Comparison of ENCODE assay signal across 1 cellular context in the genomic region with DNA sequence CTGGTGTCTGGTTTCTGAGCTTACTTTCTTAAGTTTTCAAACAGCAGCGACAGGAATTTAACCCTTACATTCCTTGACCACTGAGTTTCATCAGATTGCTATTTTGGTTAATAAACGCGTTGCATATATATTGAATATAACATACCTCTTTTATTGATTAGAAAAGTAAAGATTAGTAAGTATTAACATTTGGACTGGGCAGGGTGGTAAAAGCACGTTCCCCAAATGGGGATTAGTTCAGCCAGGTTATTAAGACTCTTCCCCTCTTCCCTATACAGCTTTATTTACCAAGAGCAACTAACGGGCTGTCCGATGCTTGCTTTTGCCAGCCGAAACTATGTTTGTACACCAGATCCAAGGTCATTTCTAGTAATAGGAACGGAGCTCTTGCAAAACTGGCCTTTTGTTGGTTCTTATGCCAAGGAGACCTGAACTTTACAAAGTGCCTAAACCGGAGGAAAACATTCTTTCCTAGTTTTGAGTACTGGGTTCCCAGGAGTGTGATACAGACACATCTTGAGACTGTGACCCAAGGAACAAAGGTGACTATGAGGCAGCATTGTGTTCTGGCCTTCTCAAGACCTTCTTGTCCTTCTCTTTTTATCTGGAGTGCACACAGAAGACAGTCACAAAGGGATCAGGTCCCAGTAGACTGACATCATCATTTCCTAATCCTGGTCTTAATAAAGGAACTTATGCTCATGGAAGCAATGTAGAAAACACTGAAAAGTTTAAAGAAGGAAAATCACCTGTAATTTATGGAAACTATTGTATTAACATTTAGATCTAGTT.
A peak's percentile ranks its signal among the peaks of the same experiment; 100 is the strongest.
TF ChIP-seq lines count a peak whose summit lies in the region.

No MANE protein-coding gene starts in this region.

TF ChIP-seq in K562, 482 proteins besides CTCF, POLR2A, EP300 and RAD21 (continued from another document and continues in another):
- TF ChIP-seq ESRRA (IDR thresholded peaks at IDR 0.05; ENCODE audit: borderline replicate concordance, low read depth) (peak; percentile 64; the same call in 1 of the 2 replicates), BACH1 (tag; IDR thresholded peaks at IDR 0.05) (no peak), ZNF696 (CRISPR knock-in tag; conservative IDR thresholded peaks at IDR 0.05) (no peak), KAT7 (CRISPR knock-in tag; IDR thresholded peaks at IDR 0.05; ENCODE audit: borderline replicate concordance) (no peak), IFI16 (CRISPR knock-in tag; IDR thresholded peaks at IDR 0.05) (no peak), ZNF282 (CRISPR knock-in tag; IDR thresholded peaks at IDR 0.05) (no peak), TEAD2 (tag; IDR thresholded peaks at IDR 0.05) (no peak), ZNF184 (CRISPR knock-in tag; IDR thresholded peaks at IDR 0.05) (no peak), FOXJ2 (tag; IDR thresholded peaks at IDR 0.05) (no peak), HNRNPLL (IDR thresholded peaks at IDR 0.05; ENCODE audit: low read depth, low read length, poor library complexity, severe bottlenecking) (no peak), NUFIP1 (IDR thresholded peaks at IDR 0.05; ENCODE audit: partially characterized antibody) (no peak), CBFA2T3 (IDR thresholded peaks at IDR 0.05) (peak; percentile 32; the same call in 1 of the 2 replicates), CTBP1 (IDR thresholded peaks at IDR 0.05; ENCODE audit: borderline replicate concordance) (0 out of 2 replicates have a peak, but pooled peaks have one; percentile 11), SOX6 (IDR thresholded peaks at IDR 0.05) (peak; percentile 35; the same call in 1 of the 2 replicates), SPI1 (IDR thresholded peaks at IDR 0.05; ENCODE audit: borderline replicate concordance, low read depth, low read length) (no peak), PTBP1 (IDR thresholded peaks at IDR 0.05; ENCODE audit: low read depth, low read length) (no peak), ZNF134 (CRISPR knock-in tag; conservative IDR thresholded peaks at IDR 0.05) (no peak), DNMT1 (IDR thresholded peaks at IDR 0.05) (no peak), ZNF24 (IDR thresholded peaks at IDR 0.05) (no peak), ZNF75A (CRISPR knock-in tag; IDR thresholded peaks at IDR 0.05) (no peak), ZNF232 (CRISPR knock-in tag; IDR thresholded peaks at IDR 0.05) (no peak), HMGN3 (IDR thresholded peaks at IDR 0.05; ENCODE audit: borderline replicate concordance, extremely low read depth, insufficient read length, low read depth, low read length) (no peak), CBFB (CRISPR knock-in tag; IDR thresholded peaks at IDR 0.05) (no peak), HNRNPUL1 (IDR thresholded peaks at IDR 0.05; ENCODE audit: low read length) (no peak), THRAP3 (IDR thresholded peaks at IDR 0.05; ENCODE audit: borderline replicate concordance) (no peak), CHD4 (IDR thresholded peaks at IDR 0.05; ENCODE audit: insufficient read depth, insufficient replicate concordance, low read depth, low read length, poor library complexity, severe bottlenecking) (peak; percentile 6), MAFF (IDR thresholded peaks at IDR 0.05; ENCODE audit: low read length) (no peak), NFXL1 (CRISPR knock-in tag; IDR thresholded peaks at IDR 0.05) (no peak), ZNF121 (CRISPR knock-in tag; conservative IDR thresholded peaks at IDR 0.05) (no peak), MIER1 (IDR thresholded peaks at IDR 0.05; ENCODE audit: low read depth) (no peak), DPF2 (IDR thresholded peaks at IDR 0.05) (no peak), SLC30A9 (CRISPR knock-in tag; IDR thresholded peaks at IDR 0.05) (no peak), ZNF431 (CRISPR knock-in tag; IDR thresholded peaks at IDR 0.05) (no peak), ZNF766 (CRISPR knock-in tag; conservative IDR thresholded peaks at IDR 0.05) (no peak), CEBPB (tag; IDR thresholded peaks at IDR 0.05) (0 out of 2 replicates have a peak, but pooled peaks have one; percentile 9), ZNF444 (CRISPR knock-in tag; IDR thresholded peaks at IDR 0.05) (no peak), SAFB (IDR thresholded peaks at IDR 0.05; ENCODE audit: borderline replicate concordance, low read depth, low read length) (no peak), JUND (IDR thresholded peaks at IDR 0.05; ENCODE audit: borderline replicate concordance, low read depth, low read length) (no peak), JUND (tag; IDR thresholded peaks at IDR 0.05; ENCODE audit: borderline replicate concordance, low read depth, low read length) (peak; percentile 74; the same call in 2 of the 3 replicates), PHF8 (IDR thresholded peaks at IDR 0.05; ENCODE audit: borderline replicate concordance, low read length) (no peak), SUPT5H (IDR thresholded peaks at IDR 0.05) (no peak), CBX1 (IDR thresholded peaks at IDR 0.05; ENCODE audit: low read depth) (no peak), TCF3 (CRISPR knock-in tag; IDR thresholded peaks at IDR 0.05) (peak; percentile 49), ARID1B (IDR thresholded peaks at IDR 0.05) (peak; percentile 47; the same call in 1 of the 2 replicates), ZKSCAN1 (IDR thresholded peaks at IDR 0.05; ENCODE audit: low read depth, low read length) (no peak), ARNT (IDR thresholded peaks at IDR 0.05) (no peak), ZNF77 (CRISPR knock-in tag; IDR thresholded peaks at IDR 0.05) (no peak), SMARCA4 (IDR thresholded peaks at IDR 0.05) (0 out of 2 replicates have a peak, but pooled peaks have one; percentile 30), KLF6 (CRISPR knock-in tag; IDR thresholded peaks at IDR 0.05; ENCODE audit: borderline replicate concordance) (no peak), SIRT6 (IDR thresholded peaks at IDR 0.05; ENCODE audit: low read depth, low read length) (no peak)
- TF ChIP-seq, protein P1, sequence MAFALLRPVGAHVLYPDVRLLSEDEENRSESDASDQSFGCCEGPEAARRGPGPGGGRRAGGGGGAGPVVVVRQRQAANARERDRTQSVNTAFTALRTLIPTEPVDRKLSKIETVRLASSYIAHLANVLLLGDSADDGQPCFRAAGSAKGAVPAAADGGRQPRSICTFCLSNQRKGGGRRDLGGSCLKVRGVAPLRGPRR (CRISPR knock-in tag; IDR thresholded peaks at IDR 0.05), result no peak
- TF ChIP-seq, protein P2, sequence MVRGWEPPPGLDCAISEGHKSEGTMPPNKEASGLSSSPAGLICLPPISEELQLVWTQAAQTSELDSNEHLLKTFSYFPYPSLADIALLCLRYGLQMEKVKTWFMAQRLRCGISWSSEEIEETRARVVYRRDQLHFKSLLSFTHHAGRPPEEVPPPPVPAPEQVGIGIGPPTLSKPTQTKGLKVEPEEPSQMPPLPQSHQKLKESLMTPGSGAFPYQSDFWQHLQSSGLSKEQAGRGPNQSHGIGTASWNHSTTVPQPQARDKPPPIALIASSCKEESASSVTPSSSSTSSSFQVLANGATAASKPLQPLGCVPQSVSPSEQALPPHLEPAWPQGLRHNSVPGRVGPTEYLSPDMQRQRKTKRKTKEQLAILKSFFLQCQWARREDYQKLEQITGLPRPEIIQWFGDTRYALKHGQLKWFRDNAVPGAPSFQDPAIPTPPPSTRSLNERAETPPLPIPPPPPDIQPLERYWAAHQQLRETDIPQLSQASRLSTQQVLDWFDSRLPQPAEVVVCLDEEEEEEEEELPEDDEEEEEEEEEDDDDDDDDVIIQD (CRISPR knock-in tag; IDR thresholded peaks at IDR 0.05), result no peak
- TF ChIP-seq, protein P3, sequence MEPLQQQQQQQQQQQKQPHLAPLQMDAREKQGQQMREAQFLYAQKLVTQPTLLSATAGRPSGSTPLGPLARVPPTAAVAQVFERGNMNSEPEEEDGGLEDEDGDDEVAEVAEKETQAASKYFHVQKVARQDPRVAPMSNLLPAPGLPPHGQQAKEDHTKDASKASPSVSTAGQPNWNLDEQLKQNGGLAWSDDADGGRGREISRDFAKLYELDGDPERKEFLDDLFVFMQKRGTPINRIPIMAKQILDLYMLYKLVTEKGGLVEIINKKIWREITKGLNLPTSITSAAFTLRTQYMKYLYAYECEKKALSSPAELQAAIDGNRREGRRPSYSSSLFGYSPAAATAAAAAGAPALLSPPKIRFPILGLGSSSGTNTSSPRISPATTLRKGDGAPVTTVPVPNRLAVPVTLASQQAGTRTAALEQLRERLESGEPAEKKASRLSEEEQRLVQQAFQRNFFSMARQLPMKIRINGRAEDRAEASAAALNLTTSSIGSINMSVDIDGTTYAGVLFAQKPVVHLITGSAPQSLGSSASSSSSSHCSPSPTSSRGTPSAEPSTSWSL (CRISPR knock-in tag; IDR thresholded peaks at IDR 0.05; ENCODE audit: borderline replicate concordance), result no peak
- TF ChIP-seq, protein P4, sequence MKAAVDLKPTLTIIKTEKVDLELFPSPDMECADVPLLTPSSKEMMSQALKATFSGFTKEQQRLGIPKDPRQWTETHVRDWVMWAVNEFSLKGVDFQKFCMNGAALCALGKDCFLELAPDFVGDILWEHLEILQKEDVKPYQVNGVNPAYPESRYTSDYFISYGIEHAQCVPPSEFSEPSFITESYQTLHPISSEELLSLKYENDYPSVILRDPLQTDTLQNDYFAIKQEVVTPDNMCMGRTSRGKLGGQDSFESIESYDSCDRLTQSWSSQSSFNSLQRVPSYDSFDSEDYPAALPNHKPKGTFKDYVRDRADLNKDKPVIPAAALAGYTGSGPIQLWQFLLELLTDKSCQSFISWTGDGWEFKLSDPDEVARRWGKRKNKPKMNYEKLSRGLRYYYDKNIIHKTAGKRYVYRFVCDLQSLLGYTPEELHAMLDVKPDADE (conservative IDR thresholded peaks at IDR 0.05; ENCODE audit: control insufficient read depth, low read depth, low read length), result no peak
- TF ChIP-seq, protein P5, sequence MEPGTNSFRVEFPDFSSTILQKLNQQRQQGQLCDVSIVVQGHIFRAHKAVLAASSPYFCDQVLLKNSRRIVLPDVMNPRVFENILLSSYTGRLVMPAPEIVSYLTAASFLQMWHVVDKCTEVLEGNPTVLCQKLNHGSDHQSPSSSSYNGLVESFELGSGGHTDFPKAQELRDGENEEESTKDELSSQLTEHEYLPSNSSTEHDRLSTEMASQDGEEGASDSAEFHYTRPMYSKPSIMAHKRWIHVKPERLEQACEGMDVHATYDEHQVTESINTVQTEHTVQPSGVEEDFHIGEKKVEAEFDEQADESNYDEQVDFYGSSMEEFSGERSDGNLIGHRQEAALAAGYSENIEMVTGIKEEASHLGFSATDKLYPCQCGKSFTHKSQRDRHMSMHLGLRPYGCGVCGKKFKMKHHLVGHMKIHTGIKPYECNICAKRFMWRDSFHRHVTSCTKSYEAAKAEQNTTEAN (CRISPR knock-in tag; IDR thresholded peaks at IDR 0.05), result no peak
- TF ChIP-seq, protein P6, sequence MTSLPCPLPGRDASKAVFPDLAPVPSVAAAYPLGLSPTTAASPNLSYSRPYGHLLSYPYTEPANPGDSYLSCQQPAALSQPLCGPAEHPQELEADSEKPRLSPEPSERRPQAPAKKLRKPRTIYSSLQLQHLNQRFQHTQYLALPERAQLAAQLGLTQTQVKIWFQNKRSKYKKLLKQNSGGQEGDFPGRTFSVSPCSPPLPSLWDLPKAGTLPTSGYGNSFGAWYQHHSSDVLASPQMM (CRISPR knock-in tag; IDR thresholded peaks at IDR 0.05), result no peak
- TF ChIP-seq, protein P7, sequence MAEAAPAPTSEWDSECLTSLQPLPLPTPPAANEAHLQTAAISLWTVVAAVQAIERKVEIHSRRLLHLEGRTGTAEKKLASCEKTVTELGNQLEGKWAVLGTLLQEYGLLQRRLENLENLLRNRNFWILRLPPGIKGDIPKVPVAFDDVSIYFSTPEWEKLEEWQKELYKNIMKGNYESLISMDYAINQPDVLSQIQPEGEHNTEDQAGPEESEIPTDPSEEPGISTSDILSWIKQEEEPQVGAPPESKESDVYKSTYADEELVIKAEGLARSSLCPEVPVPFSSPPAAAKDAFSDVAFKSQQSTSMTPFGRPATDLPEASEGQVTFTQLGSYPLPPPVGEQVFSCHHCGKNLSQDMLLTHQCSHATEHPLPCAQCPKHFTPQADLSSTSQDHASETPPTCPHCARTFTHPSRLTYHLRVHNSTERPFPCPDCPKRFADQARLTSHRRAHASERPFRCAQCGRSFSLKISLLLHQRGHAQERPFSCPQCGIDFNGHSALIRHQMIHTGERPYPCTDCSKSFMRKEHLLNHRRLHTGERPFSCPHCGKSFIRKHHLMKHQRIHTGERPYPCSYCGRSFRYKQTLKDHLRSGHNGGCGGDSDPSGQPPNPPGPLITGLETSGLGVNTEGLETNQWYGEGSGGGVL (CRISPR knock-in tag; IDR thresholded peaks at IDR 0.05), result no peak
- TF ChIP-seq, protein P8, sequence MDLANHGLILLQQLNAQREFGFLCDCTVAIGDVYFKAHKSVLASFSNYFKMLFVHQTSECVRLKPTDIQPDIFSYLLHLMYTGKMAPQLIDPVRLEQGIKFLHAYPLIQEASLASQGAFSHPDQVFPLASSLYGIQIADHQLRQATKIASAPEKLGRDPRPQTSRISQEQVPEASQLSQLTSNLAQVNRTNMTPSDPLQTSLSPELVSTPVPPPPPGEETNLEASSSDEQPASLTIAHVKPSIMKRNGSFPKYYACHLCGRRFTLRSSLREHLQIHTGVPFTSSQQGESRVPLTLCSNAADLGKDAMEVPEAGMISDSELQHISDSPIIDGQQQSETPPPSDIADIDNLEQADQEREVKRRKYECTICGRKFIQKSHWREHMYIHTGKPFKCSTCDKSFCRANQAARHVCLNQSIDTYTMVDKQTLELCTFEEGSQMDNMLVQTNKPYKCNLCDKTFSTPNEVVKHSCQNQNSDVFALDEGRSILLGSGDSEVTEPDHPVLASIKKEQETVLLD (IDR thresholded peaks at IDR 0.05), result no peak
- TF ChIP-seq, protein P9, sequence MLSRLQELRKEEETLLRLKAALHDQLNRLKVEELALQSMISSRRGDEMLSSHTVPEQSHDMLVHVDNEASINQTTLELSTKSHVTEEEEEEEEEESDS (CRISPR knock-in tag; IDR thresholded peaks at IDR 0.05), result no peak
- TF ChIP-seq, protein P10, sequence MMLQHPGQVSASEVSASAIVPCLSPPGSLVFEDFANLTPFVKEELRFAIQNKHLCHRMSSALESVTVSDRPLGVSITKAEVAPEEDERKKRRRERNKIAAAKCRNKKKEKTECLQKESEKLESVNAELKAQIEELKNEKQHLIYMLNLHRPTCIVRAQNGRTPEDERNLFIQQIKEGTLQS (IDR thresholded peaks at IDR 0.05), result peak; percentile 60
- TF ChIP-seq, protein P10 (CRISPR knock-in tag; conservative IDR thresholded peaks at IDR 0.05), result no peak
- TF ChIP-seq, protein P11, sequence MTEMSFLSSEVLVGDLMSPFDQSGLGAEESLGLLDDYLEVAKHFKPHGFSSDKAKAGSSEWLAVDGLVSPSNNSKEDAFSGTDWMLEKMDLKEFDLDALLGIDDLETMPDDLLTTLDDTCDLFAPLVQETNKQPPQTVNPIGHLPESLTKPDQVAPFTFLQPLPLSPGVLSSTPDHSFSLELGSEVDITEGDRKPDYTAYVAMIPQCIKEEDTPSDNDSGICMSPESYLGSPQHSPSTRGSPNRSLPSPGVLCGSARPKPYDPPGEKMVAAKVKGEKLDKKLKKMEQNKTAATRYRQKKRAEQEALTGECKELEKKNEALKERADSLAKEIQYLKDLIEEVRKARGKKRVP (CRISPR knock-in tag; IDR thresholded peaks at IDR 0.05), result no peak
